1 cellular context compared by ENCODE assay signal in genomic region chr17:42154514-42154883, GRCh38.
TF ChIP-seq lines count a peak whose summit lies in the region.

No MANE protein-coding gene starts in this region.

TF ChIP-seq in HepG2, 621 proteins besides CTCF, POLR2A, EP300 and RAD21 (continues in another document):
- TF ChIP-seq ZNF33A (CRISPR knock-in tag; IDR thresholded peaks at IDR 0.05; ENCODE audit: borderline replicate concordance) = 0 out of 2 replicates have a peak, but pooled peaks have one; percentile 15
- TF ChIP-seq ZNF44 (CRISPR knock-in tag; IDR thresholded peaks at IDR 0.05) = 0 out of 2 replicates have a peak, but pooled peaks have one; percentile 45
- 0 out of 2 replicates have a peak, but pooled peaks have one; percentile 4 for TF ChIP-seq ZNF678 (CRISPR knock-in tag; IDR thresholded peaks at IDR 0.05)
- no peak for TF ChIP-seq MAZ (IDR thresholded peaks at IDR 0.05; ENCODE audit: borderline replicate concordance, low read depth, low read length)
- peak; percentile 54; the same call in 1 of the 2 replicates for TF ChIP-seq MAZ (CRISPR knock-in tag; IDR thresholded peaks at IDR 0.05; ENCODE audit: low read depth)
- TF ChIP-seq ZNF891 (CRISPR knock-in tag; IDR thresholded peaks at IDR 0.05) = peak; percentile 88; the same call in 1 of the 2 replicates
- TF ChIP-seq ZFAT (CRISPR knock-in tag; conservative IDR thresholded peaks at IDR 0.05) = no peak
- TF ChIP-seq, protein P1, sequence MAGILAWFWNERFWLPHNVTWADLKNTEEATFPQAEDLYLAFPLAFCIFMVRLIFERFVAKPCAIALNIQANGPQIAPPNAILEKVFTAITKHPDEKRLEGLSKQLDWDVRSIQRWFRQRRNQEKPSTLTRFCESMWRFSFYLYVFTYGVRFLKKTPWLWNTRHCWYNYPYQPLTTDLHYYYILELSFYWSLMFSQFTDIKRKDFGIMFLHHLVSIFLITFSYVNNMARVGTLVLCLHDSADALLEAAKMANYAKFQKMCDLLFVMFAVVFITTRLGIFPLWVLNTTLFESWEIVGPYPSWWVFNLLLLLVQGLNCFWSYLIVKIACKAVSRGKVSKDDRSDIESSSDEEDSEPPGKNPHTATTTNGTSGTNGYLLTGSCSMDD (CRISPR knock-in tag; IDR thresholded peaks at IDR 0.05) = no peak
- no peak for TF ChIP-seq ZNF547 (CRISPR knock-in tag; IDR thresholded peaks at IDR 0.05)
- 0 out of 4 replicates have a peak, but pooled peaks of 1 of the 2 experiments have one; percentile 54 for TF ChIP-seq KLF16 (CRISPR knock-in tag; IDR thresholded peaks at IDR 0.05)
- 0 out of 2 replicates have a peak, but pooled peaks have one; percentile 42 for TF ChIP-seq ZSCAN21 (CRISPR knock-in tag; IDR thresholded peaks at IDR 0.05; ENCODE audit: borderline replicate concordance)
- TF ChIP-seq ZXDC (CRISPR knock-in tag; IDR thresholded peaks at IDR 0.05) = 0 out of 2 replicates have a peak, but pooled peaks have one; percentile 37
- TF ChIP-seq, protein P2, sequence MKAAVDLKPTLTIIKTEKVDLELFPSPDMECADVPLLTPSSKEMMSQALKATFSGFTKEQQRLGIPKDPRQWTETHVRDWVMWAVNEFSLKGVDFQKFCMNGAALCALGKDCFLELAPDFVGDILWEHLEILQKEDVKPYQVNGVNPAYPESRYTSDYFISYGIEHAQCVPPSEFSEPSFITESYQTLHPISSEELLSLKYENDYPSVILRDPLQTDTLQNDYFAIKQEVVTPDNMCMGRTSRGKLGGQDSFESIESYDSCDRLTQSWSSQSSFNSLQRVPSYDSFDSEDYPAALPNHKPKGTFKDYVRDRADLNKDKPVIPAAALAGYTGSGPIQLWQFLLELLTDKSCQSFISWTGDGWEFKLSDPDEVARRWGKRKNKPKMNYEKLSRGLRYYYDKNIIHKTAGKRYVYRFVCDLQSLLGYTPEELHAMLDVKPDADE (CRISPR knock-in tag; IDR thresholded peaks at IDR 0.05) = no peak
- TF ChIP-seq, protein P3, sequence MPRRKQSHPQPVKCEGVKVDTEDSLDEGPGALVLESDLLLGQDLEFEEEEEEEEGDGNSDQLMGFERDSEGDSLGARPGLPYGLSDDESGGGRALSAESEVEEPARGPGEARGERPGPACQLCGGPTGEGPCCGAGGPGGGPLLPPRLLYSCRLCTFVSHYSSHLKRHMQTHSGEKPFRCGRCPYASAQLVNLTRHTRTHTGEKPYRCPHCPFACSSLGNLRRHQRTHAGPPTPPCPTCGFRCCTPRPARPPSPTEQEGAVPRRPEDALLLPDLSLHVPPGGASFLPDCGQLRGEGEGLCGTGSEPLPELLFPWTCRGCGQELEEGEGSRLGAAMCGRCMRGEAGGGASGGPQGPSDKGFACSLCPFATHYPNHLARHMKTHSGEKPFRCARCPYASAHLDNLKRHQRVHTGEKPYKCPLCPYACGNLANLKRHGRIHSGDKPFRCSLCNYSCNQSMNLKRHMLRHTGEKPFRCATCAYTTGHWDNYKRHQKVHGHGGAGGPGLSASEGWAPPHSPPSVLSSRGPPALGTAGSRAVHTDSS (CRISPR knock-in tag; conservative IDR thresholded peaks at IDR 0.05) = 0 out of 2 replicates have a peak, but pooled peaks have one; percentile 17
- no peak for TF ChIP-seq ZNF335 (CRISPR knock-in tag; IDR thresholded peaks at IDR 0.05)
- TF ChIP-seq ZNF33B (CRISPR knock-in tag; IDR thresholded peaks at IDR 0.05) = no peak
- peak; percentile 4 for TF ChIP-seq CCAR2 (optimal IDR thresholded peaks at IDR 0.05; ENCODE audit: low read depth, low read length)
- TF ChIP-seq ZNF816 (CRISPR knock-in tag; IDR thresholded peaks at IDR 0.05; ENCODE audit: borderline replicate concordance) = peak; percentile 32; the same call in 1 of the 2 replicates
- no peak for TF ChIP-seq IRX3 (CRISPR knock-in tag; IDR thresholded peaks at IDR 0.05; ENCODE audit: borderline replicate concordance, low read depth)
- TF ChIP-seq ZNF720 (CRISPR knock-in tag; IDR thresholded peaks at IDR 0.05) = no peak
- no peak for TF ChIP-seq ZNF772 (CRISPR knock-in tag; IDR thresholded peaks at IDR 0.05)
- TF ChIP-seq NFKB2 (CRISPR knock-in tag; IDR thresholded peaks at IDR 0.05; ENCODE audit: borderline replicate concordance) = peak; percentile 57; the same call in 1 of the 2 replicates
- 0 out of 2 replicates have a peak, but pooled peaks have one; percentile 17 for TF ChIP-seq GLI4 (CRISPR knock-in tag; IDR thresholded peaks at IDR 0.05; ENCODE audit: borderline replicate concordance)
- no peak for TF ChIP-seq ZNF484 (CRISPR knock-in tag; IDR thresholded peaks at IDR 0.05; ENCODE audit: borderline replicate concordance, low read depth)
- no peak for TF ChIP-seq ZNF746 (CRISPR knock-in tag; IDR thresholded peaks at IDR 0.05)
- TF ChIP-seq ZNF18 (CRISPR knock-in tag; IDR thresholded peaks at IDR 0.05; ENCODE audit: insufficient replicate concordance) = peak; percentile 90
- 0 out of 2 replicates have a peak, but pooled peaks have one; percentile 14 for TF ChIP-seq ZNF563 (CRISPR knock-in tag; IDR thresholded peaks at IDR 0.05)
- TF ChIP-seq MXD3 (CRISPR knock-in tag; IDR thresholded peaks at IDR 0.05) = 0 out of 2 replicates have a peak, but pooled peaks have one; percentile 14
- TF ChIP-seq ZNF367 (CRISPR knock-in tag; IDR thresholded peaks at IDR 0.05; ENCODE audit: borderline replicate concordance) = 0 out of 2 replicates have a peak, but pooled peaks have one; percentile 45
- TF ChIP-seq TFDP2 (CRISPR knock-in tag; IDR thresholded peaks at IDR 0.05) = no peak
- TF ChIP-seq RBFOX2 (IDR thresholded peaks at IDR 0.05; ENCODE audit: low read depth, low read length) = no peak
- 0 out of 2 replicates have a peak, but pooled peaks have one; percentile 89 for TF ChIP-seq ZNF550 (CRISPR knock-in tag; IDR thresholded peaks at IDR 0.05; ENCODE audit: borderline replicate concordance)
- no peak for TF ChIP-seq PHF8 (CRISPR knock-in tag; IDR thresholded peaks at IDR 0.05)
- 0 out of 2 replicates have a peak, but pooled peaks have one; percentile 20 for TF ChIP-seq RBAK (CRISPR knock-in tag; IDR thresholded peaks at IDR 0.05)
- 0 out of 2 replicates have a peak, but pooled peaks have one; percentile 33 for TF ChIP-seq LBX2 (CRISPR knock-in tag; IDR thresholded peaks at IDR 0.05; ENCODE audit: borderline replicate concordance)
- no peak for TF ChIP-seq SMARCC2 (IDR thresholded peaks at IDR 0.05)
- no peak for TF ChIP-seq SETDB1 (CRISPR knock-in tag; IDR thresholded peaks at IDR 0.05; ENCODE audit: borderline replicate concordance)
- peak; percentile 84; the same call in 1 of the 2 replicates for TF ChIP-seq EEA1 (CRISPR knock-in tag; IDR thresholded peaks at IDR 0.05; ENCODE audit: borderline replicate concordance)
- TF ChIP-seq KLF6 (CRISPR knock-in tag; IDR thresholded peaks at IDR 0.05) = no peak
- no peak for TF ChIP-seq FOXA3 (CRISPR knock-in tag; IDR thresholded peaks at IDR 0.05)
- TF ChIP-seq KDM3A (CRISPR knock-in tag; IDR thresholded peaks at IDR 0.05; ENCODE audit: low read depth) = 0 out of 2 replicates have a peak, but pooled peaks have one; percentile 3
- TF ChIP-seq ZNF781 (CRISPR knock-in tag; IDR thresholded peaks at IDR 0.05; ENCODE audit: borderline replicate concordance, not compliant biosample characterization) = peak; percentile 50
- TF ChIP-seq, protein P4, sequence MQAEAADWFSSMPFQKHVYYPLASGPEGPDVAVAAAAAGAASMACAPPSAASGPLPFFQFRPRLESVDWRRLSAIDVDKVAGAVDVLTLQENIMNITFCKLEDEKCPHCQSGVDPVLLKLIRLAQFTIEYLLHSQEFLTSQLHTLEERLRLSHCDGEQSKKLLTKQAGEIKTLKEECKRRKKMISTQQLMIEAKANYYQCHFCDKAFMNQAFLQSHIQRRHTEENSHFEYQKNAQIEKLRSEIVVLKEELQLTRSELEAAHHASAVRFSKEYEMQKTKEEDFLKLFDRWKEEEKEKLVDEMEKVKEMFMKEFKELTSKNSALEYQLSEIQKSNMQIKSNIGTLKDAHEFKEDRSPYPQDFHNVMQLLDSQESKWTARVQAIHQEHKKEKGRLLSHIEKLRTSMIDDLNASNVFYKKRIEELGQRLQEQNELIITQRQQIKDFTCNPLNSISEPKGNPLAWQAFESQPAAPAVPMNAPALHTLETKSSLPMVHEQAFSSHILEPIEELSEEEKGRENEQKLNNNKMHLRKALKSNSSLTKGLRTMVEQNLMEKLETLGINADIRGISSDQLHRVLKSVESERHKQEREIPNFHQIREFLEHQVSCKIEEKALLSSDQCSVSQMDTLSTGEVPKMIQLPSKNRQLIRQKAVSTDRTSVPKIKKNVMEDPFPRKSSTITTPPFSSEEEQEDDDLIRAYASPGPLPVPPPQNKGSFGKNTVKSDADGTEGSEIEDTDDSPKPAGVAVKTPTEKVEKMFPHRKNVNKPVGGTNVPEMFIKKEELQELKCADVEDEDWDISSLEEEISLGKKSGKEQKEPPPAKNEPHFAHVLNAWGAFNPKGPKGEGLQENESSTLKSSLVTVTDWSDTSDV (CRISPR knock-in tag; IDR thresholded peaks at IDR 0.05) = 0 out of 2 replicates have a peak, but pooled peaks have one; percentile 78
- TF ChIP-seq FLYWCH1 (CRISPR knock-in tag; IDR thresholded peaks at IDR 0.05) = no peak
- TF ChIP-seq HNF4A (CRISPR knock-in tag; IDR thresholded peaks at IDR 0.05) = no peak
- TF ChIP-seq ZBTB14 (CRISPR knock-in tag; IDR thresholded peaks at IDR 0.05) = 0 out of 2 replicates have a peak, but pooled peaks have one; percentile 1
